Comparison of ENCODE assay signal across 18 cellular contexts in genomic region chr5:79619849-79620248, GRCh38.
"Had no signal": no experiment of that assay in that cellular context is flagged by ENCODE, and none has a peak within 500 bp of the region (broad histone marks: within the 10 kb centered on the region; RNA-seq: fewer than 3 reads in every experiment).

No MANE protein-coding gene starts in this region.

- H3K27ac ChIP-seq: foreskin keratinocyte, sigmoid colon, stomach, testis, WERI-Rb-1 had no signal

- H3K4me3 Mint-ChIP-seq: activated CD4-positive, alpha-beta memory T cell treated with anti-CD3 and anti-CD28 coated beads, Interleukin-2, amount 10 ng/mL, durations not matched to agents 7 days and 5 days; nephron progenitor cell had no signal

- H3K27me3 Mint-ChIP-seq: activated CD4-positive, alpha-beta memory T cell treated with anti-CD3 and anti-CD28 coated beads, Interleukin-2, amount 10 ng/mL, durations not matched to agents 7 days and 5 days had no signal

- H3K27ac Mint-ChIP-seq: activated CD4-positive, alpha-beta memory T cell treated with anti-CD3 and anti-CD28 coated beads, Interleukin-2, amount 10 ng/mL, durations not matched to agents 7 days and 5 days; nephron progenitor cell had no signal

- ATAC-seq: foreskin keratinocyte had no signal

- H3K9me3 ChIP-seq: sigmoid colon, testis had no signal

- H3K4me1 ChIP-seq: testis had no signal

- H3K4me3 ChIP-seq: sigmoid colon, stomach, testis had no signal

- H3K27me3 ChIP-seq: foreskin keratinocyte, sigmoid colon, stomach, testis had no signal

- DNase-seq: activated CD4-positive, alpha-beta memory T cell treated with anti-CD3 and anti-CD28 coated beads, Interleukin-2, amount 10 ng/mL, durations not matched to agents 7 days and 5 days; activated CD4-positive, alpha-beta T cell treated with anti-CD3 and anti-CD28 coated beads for 4 hours; activated CD8-positive, alpha-beta memory T cell treated with anti-CD3 and anti-CD28 coated beads, Interleukin-2, amount 50 U/mL, for 4 hours; activated naive CD4-positive, alpha-beta T cell; aorta; cortex of kidney; effector memory CD4-positive, alpha-beta T cell; foreskin keratinocyte; glutamatergic neuron; mesendoderm; nephron progenitor cell; sigmoid colon; stimulated activated CD4-positive, alpha-beta T cell treated with anti-CD3 and anti-CD28 coated beads, Interleukin-2, amount 100 ng/mL, for 24 hours; stomach; T-helper 1 cell; T1000; testis; WERI-Rb-1 had no signal
